1 cellular context compared by ENCODE assay signal in genomic region chr7:25594122-25594521, GRCh38.
A peak's percentile ranks its signal among the peaks of the same experiment; 100 is the strongest.
TF ChIP-seq lines count a peak whose summit lies in the region.

No MANE protein-coding gene starts in this region.

TF ChIP-seq in K562, 482 proteins besides CTCF, POLR2A, EP300 and RAD21 (continued from another document):
- no peak for TF ChIP-seq ZBTB11 (CRISPR knock-in tag; IDR thresholded peaks at IDR 0.05)
- no peak for TF ChIP-seq PURB (CRISPR knock-in tag; IDR thresholded peaks at IDR 0.05; ENCODE audit: low read depth)
- no peak for TF ChIP-seq ELF4 (CRISPR knock-in tag; IDR thresholded peaks at IDR 0.05)
- no peak for TF ChIP-seq ZHX1 (conservative IDR thresholded peaks at IDR 0.05; ENCODE audit: low read length)
- TF ChIP-seq NKRF (IDR thresholded peaks at IDR 0.05; ENCODE audit: borderline replicate concordance), result no peak
- TF ChIP-seq E2F6 (IDR thresholded peaks at IDR 0.05; ENCODE audit: borderline replicate concordance in 1 of 2, extremely low read depth in 1 of 2, insufficient read depth in 1 of 2, insufficient read length in 1 of 2, low read depth in 1 of 2, low read length in 1 of 2, poor library complexity in 1 of 2, severe bottlenecking in 1 of 2), result no peak
- peak; percentile 57 for TF ChIP-seq ZFP1 (CRISPR knock-in tag; IDR thresholded peaks at IDR 0.05)
- no peak for TF ChIP-seq ZNF146 (CRISPR knock-in tag; IDR thresholded peaks at IDR 0.05; ENCODE audit: unreplicated experiment)
- TF ChIP-seq MLX (CRISPR knock-in tag; conservative IDR thresholded peaks at IDR 0.05), result no peak
- 0 out of 2 replicates have a peak, but pooled peaks have one; percentile 52 for TF ChIP-seq FOXJ2 (tag; IDR thresholded peaks at IDR 0.05)
- TF ChIP-seq SFPQ (IDR thresholded peaks at IDR 0.05; ENCODE audit: low read depth, low read length), result no peak
- TF ChIP-seq ZNF507 (tag; conservative IDR thresholded peaks at IDR 0.05), result no peak
- TF ChIP-seq NR4A1 (CRISPR knock-in tag; IDR thresholded peaks at IDR 0.05), result no peak
- TF ChIP-seq NR4A1 (tag; IDR thresholded peaks at IDR 0.05), result no peak
- no peak for TF ChIP-seq NUFIP1 (IDR thresholded peaks at IDR 0.05; ENCODE audit: partially characterized antibody)
- peak; percentile 11; the same call in 1 of the 2 replicates for TF ChIP-seq CBFA2T3 (IDR thresholded peaks at IDR 0.05)
- no peak for TF ChIP-seq ZNF280A (IDR thresholded peaks at IDR 0.05; ENCODE audit: low read depth, partially characterized antibody)
- TF ChIP-seq MCM2 (IDR thresholded peaks at IDR 0.05; ENCODE audit: low read depth), result no peak
- TF ChIP-seq ZNF778 (CRISPR knock-in tag; IDR thresholded peaks at IDR 0.05), result no peak
- TF ChIP-seq ZNF384 (IDR thresholded peaks at IDR 0.05; ENCODE audit: low read depth, low read length), result no peak
TF ChIP-seq in K562: peak in this region for 4.
